11 cellular contexts compared by ENCODE assay signal in the genomic region with DNA sequence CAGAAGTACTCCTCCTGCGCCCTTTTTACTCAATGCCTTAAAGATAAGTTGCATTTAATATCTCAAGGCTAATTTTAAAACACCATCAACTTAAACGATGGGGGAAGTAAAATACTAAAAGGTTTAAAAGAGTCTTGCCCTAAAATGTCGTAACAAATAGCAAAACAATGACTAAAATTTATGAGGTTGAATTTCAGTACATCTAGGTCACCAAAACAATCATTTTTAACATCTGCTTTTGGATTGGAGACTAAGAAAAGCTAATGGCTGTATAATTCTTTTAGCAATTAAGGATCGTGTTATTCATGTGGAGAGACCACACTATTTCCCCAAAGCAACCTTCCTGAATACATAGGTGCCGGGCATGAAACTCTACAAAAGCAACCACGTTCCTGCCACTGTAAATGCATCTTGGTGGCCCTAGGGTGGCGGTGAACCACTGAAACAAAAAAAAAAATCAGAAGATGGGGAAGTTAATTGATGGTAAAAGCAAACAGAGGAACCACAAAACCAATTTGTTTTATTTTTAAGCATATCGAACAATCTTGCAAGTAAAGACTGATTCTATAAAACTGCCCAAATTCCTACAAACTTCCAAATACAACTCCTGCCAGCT. TPM values are rescaled to one million over a fixed set of nuclear protein-coding genes. Genes with fewer than 3 reads are reported as not detected.
DNase-seq lines count a peak whose midpoint lies in the region; ATAC-seq and TF ChIP-seq lines count a peak whose summit lies in the region.
"Had no signal": no experiment of that assay in that cellular context is flagged by ENCODE, and none has a peak within 500 bp of the region (broad histone marks: within the 10 kb centered on the region; RNA-seq: fewer than 3 reads in every experiment).

No MANE protein-coding gene starts in this region.

- H3K4me1 ChIP-seq in CD8-positive, alpha-beta memory T cell (ENCODE audit: insufficient read depth, low read length): peaks cover 56% of the 10 kb centered on the region
- peaks cover 36 to 69% of the 10 kb centered on the region in 2 donors for H3K4me1 ChIP-seq in adrenal gland (replicated peaks in 1 of 2)

- H3K9me3 ChIP-seq in CD8-positive, alpha-beta memory T cell (ENCODE audit: low read length): no peaks in the 10 kb centered on the region
- no peaks in the 10 kb centered on the region for H3K9me3 ChIP-seq in adrenal gland (replicated peaks in 1 of 3)
- H3K9me3 ChIP-seq: thyroid gland had no signal

- no peak for TF ChIP-seq CTCF in adrenal gland (IDR thresholded peaks at IDR 0.05)

- peaks cover 67 to 91% (median 79%) of the 10 kb centered on the region in 3 donors for H3K4me1 Mint-ChIP-seq in CD8-positive, alpha-beta memory T cell
- H3K4me1 Mint-ChIP-seq in natural killer cell treated with Interleukin-12 subunit alpha and Interleukin-12 subunit beta and Interleukin-15 and Interleukin-18, amount 100 ng/mL, for 72 hours (ENCODE audit: low read depth in 2 of 2): peaks cover 50 to 62% of the 10 kb centered on the region in 2 donors

- no peak for ATAC-seq in natural killer cell treated with Interleukin-12 subunit alpha and Interleukin-12 subunit beta and Interleukin-15 and Interleukin-18, amount 100 ng/mL, for 72 hours
- ATAC-seq in HG03439 (IDR thresholded peaks at IDR 0.05; ENCODE audit: unreplicated experiment) (no peak), GM19324 (IDR thresholded peaks at IDR 0.05; ENCODE audit: low FRiP score, unreplicated experiment) (no peak)
- ATAC-seq: left colon had no signal

- H3K36me3 Mint-ChIP-seq in CD8-positive, alpha-beta memory T cell: peaks cover 0 to 26% (median 3%) of the 10 kb centered on the region in 3 donors
- no peaks in the 10 kb centered on the region for H3K36me3 Mint-ChIP-seq in natural killer cell treated with Interleukin-12 subunit alpha and Interleukin-12 subunit beta and Interleukin-15 and Interleukin-18, amount 100 ng/mL, for 72 hours

- DNase-seq in CD8-positive, alpha-beta memory T cell: no peak
- DNase-seq in HS-5 (ENCODE audit: low read depth) (peak; percentile 33), adrenal gland (no peak), SKM-1 treated with dmso at 0.1 percent for 144 hours (lab: John Stamatoyannopoulos, UW; ENCODE audit: unreplicated experiment) (no peak), SKM-1 (lab: John Stamatoyannopoulos, UW; ENCODE audit: unreplicated experiment) (no peak)
- DNase-seq in natural killer cell treated with Interleukin-12 subunit alpha and Interleukin-12 subunit beta and Interleukin-15 and Interleukin-18, amount 100 ng/mL, for 72 hours (ENCODE audit: low spot score): no peak
- DNase-seq: GOT3, left colon, thyroid gland had no signal

- no peaks in the 10 kb centered on the region for H3K27me3 ChIP-seq in CD8-positive, alpha-beta memory T cell (ENCODE audit: insufficient read depth, low read length, poor library complexity, severe bottlenecking)
- no peaks in the 10 kb centered on the region for H3K27me3 ChIP-seq in adrenal gland
- H3K27me3 ChIP-seq: thyroid gland had no signal

- no peak overlapping the region for H3K27ac ChIP-seq in CD8-positive, alpha-beta memory T cell (ENCODE audit: low read depth, low read length)
- H3K27ac ChIP-seq in adrenal gland: peak overlapping the region; percentile 20 to 38 (median 33)
- H3K27ac ChIP-seq: thyroid gland had no signal

- CTCF ChIA-PET in CD8-positive, alpha-beta memory T cell (lab: Charles Lee): interaction anchor here (1.0 kb wide), 1 partner anchor 9 kb away, joined by 3 read pairs; no protein-coding TSS in a partner anchor

- WGBS in adrenal gland, 4 donors: 37 to 44% (median 38%) methylated on average over 8 of the region's 8 CpGs

- intact Hi-C loops in adrenal gland (cut with DNase I): no loop called here

- no peaks in the 10 kb centered on the region for H3K36me3 ChIP-seq in CD8-positive, alpha-beta memory T cell (ENCODE audit: insufficient read depth, low read length)
- no peaks in the 10 kb centered on the region for H3K36me3 ChIP-seq in adrenal gland (replicated peaks in 1 of 2)
- H3K36me3 ChIP-seq: thyroid gland had no signal

- H3K9me3 Mint-ChIP-seq in CD8-positive, alpha-beta memory T cell: no peaks in the 10 kb centered on the region
- no peaks in the 10 kb centered on the region for H3K9me3 Mint-ChIP-seq in natural killer cell treated with Interleukin-12 subunit alpha and Interleukin-12 subunit beta and Interleukin-15 and Interleukin-18, amount 100 ng/mL, for 72 hours

- no peak overlapping the region for H3K4me3 ChIP-seq in CD8-positive, alpha-beta memory T cell (ENCODE audit: low read length)
- no peak overlapping the region for H3K4me3 ChIP-seq in adrenal gland
- H3K4me3 ChIP-seq: thyroid gland had no signal

- peak overlapping the region in 2 of 7 donors; percentile 33 to 38 for H3K4me3 Mint-ChIP-seq in CD8-positive, alpha-beta memory T cell
- H3K4me3 Mint-ChIP-seq in natural killer cell treated with Interleukin-12 subunit alpha and Interleukin-12 subunit beta and Interleukin-15 and Interleukin-18, amount 100 ng/mL, for 72 hours: peak overlapping the region; percentile 42

- peak overlapping the region; percentile 23 to 90 (median 72) for H3K27ac Mint-ChIP-seq in CD8-positive, alpha-beta memory T cell
- H3K27ac Mint-ChIP-seq in natural killer cell treated with Interleukin-12 subunit alpha and Interleukin-12 subunit beta and Interleukin-15 and Interleukin-18, amount 100 ng/mL, for 72 hours: peak overlapping the region; percentile 48 to 80

- TF ChIP-seq POLR2A in adrenal gland (IDR thresholded peaks at IDR 0.05): no peak

- POLR2A ChIA-PET in CD8-positive, alpha-beta memory T cell (lab: Charles Lee): no interaction called here

- no peaks in the 10 kb centered on the region for H3K27me3 Mint-ChIP-seq in CD8-positive, alpha-beta memory T cell
- no peaks in the 10 kb centered on the region for H3K27me3 Mint-ChIP-seq in natural killer cell treated with Interleukin-12 subunit alpha and Interleukin-12 subunit beta and Interleukin-15 and Interleukin-18, amount 100 ng/mL, for 72 hours

RNA-seq across cellular contexts. Expression of a gene that starts 45.8 kb away (rescaled TPM):
- 100 to 1,000 TPM; 160 to 168 TPM for total RNA-seq in CD8-positive, alpha-beta memory T cell
- 80.8 TPM for polyA plus RNA-seq in CD8-positive, alpha-beta memory T cell
- 100 to 1,000 TPM in 6 of 8 donors, 10 to 100 TPM in 2; 77.3 to 128 (median 111) TPM for total RNA-seq in adrenal gland
- 10 to 100 TPM; 28.1 to 79.5 (median 36.3) TPM for polyA plus RNA-seq in adrenal gland
- total RNA-seq in natural killer cell treated with Interleukin-12 subunit alpha and Interleukin-12 subunit beta and Interleukin-15 and Interleukin-18, amount 100 ng/mL, for 72 hours: 100 to 1,000 TPM; 165 to 230 TPM

RNA-seq across cellular contexts. Expression of a gene that starts 58.2 kb away (rescaled TPM):
- under 1 TPM; 0.29 to 0.79 TPM for total RNA-seq in CD8-positive, alpha-beta memory T cell
- not detected for polyA plus RNA-seq in CD8-positive, alpha-beta memory T cell
- 1 to 10 TPM in 7 of 8 donors, under 1 TPM in 1; 0.18 to 5.1 (median 2.1) TPM for total RNA-seq in adrenal gland
- 1 to 10 TPM in 2 of 3 donors, under 1 TPM in 1; 0.33 to 4.7 (median 3.9) TPM for polyA plus RNA-seq in adrenal gland
- total RNA-seq in natural killer cell treated with Interleukin-12 subunit alpha and Interleukin-12 subunit beta and Interleukin-15 and Interleukin-18, amount 100 ng/mL, for 72 hours: 1 to 10 TPM; 1.8 to 4.0 TPM

RNA-seq across cellular contexts. Expression of a gene that starts 58.3 kb away (rescaled TPM):
- 10 to 100 TPM; 53.3 to 53.8 TPM for total RNA-seq in CD8-positive, alpha-beta memory T cell
- polyA plus RNA-seq in CD8-positive, alpha-beta memory T cell: 71.2 TPM
- 100 to 1,000 TPM in 4 of 8 donors, 10 to 100 TPM in 4; 52.1 to 180 (median 112) TPM for total RNA-seq in adrenal gland
- 100 to 1,000 TPM in 1 of 3 donors, 10 to 100 TPM in 2; 57.2 to 101 (median 86.2) TPM for polyA plus RNA-seq in adrenal gland
- 10 to 100 TPM; 33.1 to 57.4 TPM for total RNA-seq in natural killer cell treated with Interleukin-12 subunit alpha and Interleukin-12 subunit beta and Interleukin-15 and Interleukin-18, amount 100 ng/mL, for 72 hours
